ENCODE assay signal across 25 cellular contexts in the genomic region with DNA sequence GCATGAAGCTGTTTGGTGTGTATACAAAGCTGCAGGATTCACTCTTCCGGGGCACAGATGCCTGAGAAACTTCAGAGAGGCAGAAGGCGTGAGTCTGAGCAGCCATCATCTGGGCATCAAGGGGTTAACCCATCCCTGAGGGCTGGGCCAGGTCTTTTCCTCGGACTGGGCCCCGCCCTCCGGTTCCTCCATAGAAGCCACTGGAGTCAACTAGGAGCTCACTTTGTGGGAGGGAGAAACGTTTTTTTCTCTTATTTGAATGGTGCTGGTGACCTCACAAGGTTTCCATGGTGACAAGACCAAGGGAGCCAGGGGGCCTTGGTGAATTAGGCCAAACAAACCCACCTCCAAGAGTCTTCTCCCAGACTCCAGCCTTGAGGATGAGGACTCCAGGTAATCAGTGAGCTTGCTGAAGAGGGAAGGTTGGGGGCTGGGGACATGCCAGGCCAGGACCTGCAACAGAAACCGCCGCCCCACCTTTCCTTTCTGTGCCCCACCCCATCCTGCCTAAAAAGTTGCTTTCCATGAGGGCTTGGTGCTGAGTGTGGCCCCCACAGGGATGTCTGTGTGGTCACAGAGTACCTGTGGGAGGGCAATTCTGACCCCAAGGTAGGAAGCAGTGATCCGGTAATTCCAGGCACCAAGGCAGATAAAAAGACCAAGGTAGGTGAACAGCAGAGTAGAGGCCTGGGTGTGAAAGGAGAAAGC. TPM values are rescaled to one million over a fixed set of nuclear protein-coding genes. Genes with fewer than 3 reads are reported as not detected.
"Had no signal": no experiment of that assay in that cellular context is flagged by ENCODE, and none has a peak within 500 bp of the region (broad histone marks: within the 10 kb centered on the region; RNA-seq: fewer than 3 reads in every experiment).

No MANE protein-coding gene starts in this region.

- H3K27ac ChIP-seq: body of pancreas, cardiac muscle cell, epithelial cell of prostate, heart right ventricle, stomach, transverse colon, uterus, VCaP had no signal

- H3K36me3 ChIP-seq: cardiac muscle cell, heart right ventricle, stomach, transverse colon, uterus had no signal

- ATAC-seq: activated CD8-positive, alpha-beta T cell treated with anti-CD3 and anti-CD28 coated beads, Interleukin-2, amount 10 ng/mL, durations not matched to agents 7 days and 5 days; activated naive CD8-positive, alpha-beta T cell treated with anti-CD3 and anti-CD28 coated beads, Interleukin-2, amount 50 U/mL, for 24 hours; body of pancreas; heart right ventricle; left cardiac atrium; naive thymus-derived CD4-positive, alpha-beta T cell; sciatic nerve; stimulated activated effector memory CD8-positive, alpha-beta T cell treated with anti-CD3 and anti-CD28 coated beads, Interleukin-12 subunit alpha, Interleukin-12 subunit beta, amount 100 ng/mL, for 72 hours had no signal

- H3K4me1 ChIP-seq: body of pancreas, stomach, transverse colon, uterus had no signal

- H3K4me3 ChIP-seq: body of pancreas, cardiac muscle cell, heart right ventricle, stomach, transverse colon, uterus had no signal

- FAIRE-seq: small intestine had no signal

- H3K27me3 ChIP-seq: body of pancreas, cardiac muscle cell, heart right ventricle, transverse colon, uterus had no signal

- DNase-seq: activated CD4-positive, alpha-beta T cell treated with anti-CD3 and anti-CD28 coated beads, Interleukin-2, amount 50 U/mL, for 1 hour; activated CD4-positive, CD25-positive, alpha-beta regulatory T cell treated with anti-CD3 and anti-CD28 coated beads, Interleukin-2, amount 50 U/mL, for 72 hours; activated CD8-positive, alpha-beta T cell treated with anti-CD3 and anti-CD28 coated beads, Interleukin-2, amount 10 ng/mL, durations not matched to agents 7 days and 5 days; activated gamma-delta T cell; activated naive CD4-positive, alpha-beta T cell treated with anti-CD3 and anti-CD28 coated beads, Interleukin-2, amount 50 U/mL, for 16 hours; activated naive CD8-positive, alpha-beta T cell treated with anti-CD3 and anti-CD28 coated beads, Interleukin-2, amount 50 U/mL, for 24 hours; body of pancreas; cortex of kidney; heart right ventricle; islet precursor cell; left cardiac atrium; mesenchymal stem cell; naive thymus-derived CD4-positive, alpha-beta T cell; small intestine; stimulated activated CD4-positive, alpha-beta T cell treated with anti-CD3 and anti-CD28 coated beads, Interleukin-2, amount 100 ng/mL, for 24 hours; stomach; transverse colon; uterus had no signal

- H3K9me3 ChIP-seq: body of pancreas, heart right ventricle, stomach, transverse colon, uterus had no signal

RNA-seq across cellular contexts. Expression of a gene that starts 14.8 kb away (rescaled TPM):
- total RNA-seq: activated CD8-positive, alpha-beta T cell treated with anti-CD3 and anti-CD28 coated beads, Interleukin-2, amount 10 ng/mL, durations not matched to agents 7 days and 5 days; activated T-helper 1 cell treated with anti-CD3 and anti-CD28 coated beads, Interleukin-12 subunit alpha, Interleukin-12 subunit beta, Interleukin-2, Interleukin-4 antibody, amounts not matched to agents 30 ng/mL and 10 ng/mL and 1 ng/mL, durations not matched to agents 14 hours and 24 hours and 36 hours; naive thymus-derived CD4-positive, alpha-beta T cell; T-helper 2 cell treated with Interferon-gamma antibody and Interleukin-4, amounts not matched to agents 100 ng/mL and 5 ng/mL, for 36 hours had no signal
- polyA plus RNA-seq: naive thymus-derived CD4-positive, alpha-beta T cell had no signal
